Comparison of ENCODE assay signal across 8 cellular contexts in genomic region chr4:169079942-169080827, GRCh38.
DNase-seq lines count a peak whose midpoint lies in the region; ATAC-seq lines count a peak whose summit lies in the region.

No MANE protein-coding gene starts in this region.

- H3K4me3 ChIP-seq in skeletal muscle cell (ENCODE audit: low read depth, low read length): peak overlapping the region; percentile 10

- intact Hi-C loops in Right ventricle myocardium superior (cut with DNase I): no loop called here

- ATAC-seq in GM19351 (IDR thresholded peaks at IDR 0.05; ENCODE audit: unreplicated experiment): peak; percentile 74
- peak; percentile 82 for ATAC-seq in HG03442 (IDR thresholded peaks at IDR 0.05; ENCODE audit: unreplicated experiment)
- ATAC-seq in Right ventricle myocardium superior (ENCODE audit: poor library complexity): peak; percentile 88

- peak; percentile 5 for DNase-seq in DMS79 (lab: John Stamatoyannopoulos, UW)
- DNase-seq in activated CD8-positive, alpha-beta memory T cell treated with anti-CD3 and anti-CD28 coated beads for 48 hours (ENCODE audit: low read depth in 2 of 3, low spot score in 2 of 3): peak in 2 of 3 experiments; percentile 4 to 15
- peak; percentile 76 for DNase-seq in Right ventricle myocardium superior
- DNase-seq in skeletal muscle cell (ENCODE audit: low read depth): peak; percentile 71
- no peak for DNase-seq in NAMALWA (ENCODE audit: low spot score)
- no peak for DNase-seq in NCI-H1417 treated with DMSO at 0.1 percent for 48 hours (lab: John Stamatoyannopoulos, UW)

Comparison
In these comparisons a context has a peak if more than half of its experiments do, and no peak if none do; other contexts are left out.
1. DNase-seq: peak in DMS79 (single experiment), activated CD8-positive, alpha-beta memory T cell treated with anti-CD3 and anti-CD28 coated beads for 48 hours (2 of 3), Right ventricle myocardium superior (single experiment) and skeletal muscle cell (single experiment); none in NAMALWA (single experiment) and NCI-H1417 treated with DMSO at 0.1 percent for 48 hours (single experiment).
2. Peak in every context shown above with its lines, with median percentiles within 50 percentile points of each other: ATAC-seq.